8 cellular contexts compared by ENCODE assay signal in the genomic region with DNA sequence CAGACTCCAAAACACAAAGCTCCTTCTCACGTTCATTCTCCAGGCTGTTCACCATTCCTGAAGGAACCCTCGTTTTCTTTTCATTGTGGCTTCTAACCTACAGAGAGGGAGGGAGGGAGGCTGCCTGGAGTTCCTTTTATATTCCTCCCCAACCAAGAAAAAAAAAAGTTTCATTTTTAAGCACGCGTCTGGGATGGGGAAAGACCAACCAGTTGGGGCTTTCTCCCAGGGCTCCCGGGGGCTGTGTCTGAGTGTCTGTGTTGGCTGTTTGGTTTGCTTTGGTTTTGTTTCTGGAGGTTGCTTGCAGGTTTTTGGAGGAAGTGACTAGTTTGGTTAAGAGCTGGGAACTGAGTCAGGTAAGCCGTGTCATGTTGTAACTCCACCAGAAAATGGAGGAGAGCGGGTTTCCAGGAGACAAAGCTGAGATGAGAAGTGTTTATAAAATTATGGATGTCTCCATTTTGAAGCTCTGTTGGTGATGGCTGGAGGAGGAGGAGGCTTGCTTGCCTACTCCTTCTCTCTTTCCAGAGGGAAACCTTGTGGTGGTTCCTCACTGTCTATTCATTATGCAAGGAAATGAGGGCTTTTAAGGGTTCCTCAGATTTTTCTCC. TPM values are rescaled to one million over a fixed set of nuclear protein-coding genes. Genes with fewer than 3 reads are reported as not detected.
DNase-seq lines count a peak whose midpoint lies in the region; ATAC-seq and TF ChIP-seq lines count a peak whose summit lies in the region.

No MANE protein-coding gene starts in this region.

- no peak for DNase-seq in Peyer's patch
- DNase-seq in fibroblast of gingiva (ENCODE audit: low read depth): peak; percentile 37
- no peak for DNase-seq in HuH-7 (ENCODE audit: low spot score)

- H3K9me3 ChIP-seq in Peyer's patch (no peaks in the 10 kb centered on the region), neuron (ENCODE audit: low read length) (peaks cover 3% of the 10 kb centered on the region)

- no peak overlapping the region for H2AFZ ChIP-seq in neuron (ENCODE audit: low read depth, low read length)

- ATAC-seq in HG03139 (IDR thresholded peaks at IDR 0.05; ENCODE audit: unreplicated experiment) (no peak), HG02840 (IDR thresholded peaks at IDR 0.05; ENCODE audit: low FRiP score, unreplicated experiment) (no peak), GM18858 (IDR thresholded peaks at IDR 0.05; ENCODE audit: unreplicated experiment) (no peak)

- H3K27ac ChIP-seq in Peyer's patch: peak overlapping the region; percentile 62 to 78 (median 71)

- H3K27me3 ChIP-seq in Peyer's patch: no peaks in the 10 kb centered on the region
- H3K27me3 ChIP-seq in neuron (ENCODE audit: insufficient read depth, low read length): no peaks in the 10 kb centered on the region

- H3K36me3 ChIP-seq in Peyer's patch: no peaks in the 10 kb centered on the region
- peaks cover 18% of the 10 kb centered on the region for H3K36me3 ChIP-seq in neuron (ENCODE audit: insufficient read depth, low read length)

- TF ChIP-seq CTCF in GM12875 (IDR thresholded peaks at IDR 0.05; ENCODE audit: borderline replicate concordance, insufficient read depth, low read depth, low read length) (no peak), Peyer's patch (IDR thresholded peaks at IDR 0.05) (no peak)

- TF ChIP-seq POLR2A in Peyer's patch (IDR thresholded peaks at IDR 0.05): no peak

- H3K4me3 ChIP-seq in GM12875 (ENCODE audit: low read depth, low read length): peak overlapping the region; percentile 58
- H3K4me3 ChIP-seq in Peyer's patch: peak overlapping the region; percentile 29 to 78 (median 50)
- peak overlapping the region; percentile 96 for H3K4me3 ChIP-seq in neuron (ENCODE audit: low read length)

- H3K4me1 ChIP-seq in Peyer's patch (peaks cover 0 to 22% (median 0%) of the 10 kb centered on the region in 4 donors), neuron (ENCODE audit: insufficient read depth, low read length) (peaks cover 20% of the 10 kb centered on the region)

RNA-seq across cellular contexts. Expression of a gene that starts 1.7 kb away (rescaled TPM):
- total RNA-seq in Peyer's patch: 10 to 100 TPM; 16.1 to 39.6 (median 25.5) TPM
